In genomic region chr4:75432683-75433082, GRCh38 we compare ENCODE assay signal across 9 cellular contexts.
DNase-seq lines count a peak whose midpoint lies in the region; ATAC-seq and TF ChIP-seq lines count a peak whose summit lies in the region.
"Had no signal": no experiment of that assay in that cellular context is flagged by ENCODE, and none has a peak within 500 bp of the region (broad histone marks: within the 10 kb centered on the region; RNA-seq: fewer than 3 reads in every experiment).

No MANE protein-coding gene starts in this region.

- H3K27me3 ChIP-seq in smooth muscle cell (ENCODE audit: low read depth), result no peaks in the 10 kb centered on the region

- peak; percentile 9 for DNase-seq in activated CD8-positive, alpha-beta T cell treated with anti-CD3 and anti-CD28 coated beads for 36 hours
- no peak for DNase-seq in activated CD8-positive, alpha-beta T cell treated with anti-CD3 and anti-CD28 coated beads, Interleukin-2, amount 10 ng/mL, durations not matched to agents 7 days and 5 days
- DNase-seq in M059J (ENCODE audit: low read depth) (peak; percentile 16), cerebellar cortex (ENCODE audit: low spot score) (peak; percentile 16), smooth muscle cell (lab: John Stamatoyannopoulos, UW; ENCODE audit: unreplicated experiment) (no peak), NCI-H774 (lab: John Stamatoyannopoulos, UW) (no peak), Right ventricle myocardium inferior (ENCODE audit: missing footprints) (no peak)
- DNase-seq: KG1 had no signal

- no peak for TF ChIP-seq CTCF in activated CD8-positive, alpha-beta T cell treated with anti-CD3 and anti-CD28 coated beads for 36 hours (IDR thresholded peaks at IDR 0.05)
- TF ChIP-seq CTCF in smooth muscle cell (IDR thresholded peaks at IDR 0.05; ENCODE audit: borderline replicate concordance, insufficient read depth, poor library complexity, severe bottlenecking), result peak; percentile 28

- intact Hi-C loops in activated CD8-positive, alpha-beta T cell treated with anti-CD3 and anti-CD28 coated beads for 36 hours (cut with micrococcal nuclease), result no loop called here
- intact Hi-C loops in Right ventricle myocardium inferior (cut with DNase I), result no loop called here

- H3K27ac Mint-ChIP-seq in activated CD8-positive, alpha-beta T cell treated with anti-CD3 and anti-CD28 coated beads for 36 hours, result no peak overlapping the region
- H3K27ac Mint-ChIP-seq in activated CD8-positive, alpha-beta T cell treated with anti-CD3 and anti-CD28 coated beads, Interleukin-2, amount 10 ng/mL, durations not matched to agents 7 days and 5 days, result no peak overlapping the region

- H3K36me3 Mint-ChIP-seq in activated CD8-positive, alpha-beta T cell treated with anti-CD3 and anti-CD28 coated beads for 36 hours (ENCODE audit: low read depth), result no peaks in the 10 kb centered on the region
- H3K36me3 Mint-ChIP-seq in activated CD8-positive, alpha-beta T cell treated with anti-CD3 and anti-CD28 coated beads, Interleukin-2, amount 10 ng/mL, durations not matched to agents 7 days and 5 days (ENCODE audit: low read depth), result no peaks in the 10 kb centered on the region

- ATAC-seq in activated CD8-positive, alpha-beta T cell treated with anti-CD3 and anti-CD28 coated beads for 36 hours, result no peak
- no peak for ATAC-seq in activated CD8-positive, alpha-beta T cell treated with anti-CD3 and anti-CD28 coated beads, Interleukin-2, amount 10 ng/mL, durations not matched to agents 7 days and 5 days
- ATAC-seq in HG02571 (IDR thresholded peaks at IDR 0.05; ENCODE audit: unreplicated experiment), result no peak
- no peak for ATAC-seq in Right ventricle myocardium inferior

- H3K9me3 Mint-ChIP-seq in activated CD8-positive, alpha-beta T cell treated with anti-CD3 and anti-CD28 coated beads for 36 hours, result peaks cover 10% of the 10 kb centered on the region
- H3K9me3 Mint-ChIP-seq in activated CD8-positive, alpha-beta T cell treated with anti-CD3 and anti-CD28 coated beads, Interleukin-2, amount 10 ng/mL, durations not matched to agents 7 days and 5 days (ENCODE audit: insufficient read depth), result no peaks in the 10 kb centered on the region

- peaks cover 10% of the 10 kb centered on the region for H3K27me3 Mint-ChIP-seq in activated CD8-positive, alpha-beta T cell treated with anti-CD3 and anti-CD28 coated beads for 36 hours
- peaks cover 13% of the 10 kb centered on the region for H3K27me3 Mint-ChIP-seq in activated CD8-positive, alpha-beta T cell treated with anti-CD3 and anti-CD28 coated beads, Interleukin-2, amount 10 ng/mL, durations not matched to agents 7 days and 5 days (ENCODE audit: low read depth)

- H4K20me1 ChIP-seq in smooth muscle cell (ENCODE audit: low read depth), result no peaks in the 10 kb centered on the region

- POLR2A ChIA-PET in activated CD8-positive, alpha-beta T cell treated with anti-CD3 and anti-CD28 coated beads for 36 hours (lab: Charles Lee), result no interaction called here
- POLR2A ChIA-PET in activated CD8-positive, alpha-beta T cell treated with anti-CD3 and anti-CD28 coated beads, Interleukin-2, amount 10 ng/mL, durations not matched to agents 7 days and 5 days (lab: Charles Lee), result no interaction called here

- H2AFZ ChIP-seq in smooth muscle cell (ENCODE audit: low read depth), result no peak overlapping the region

- CTCF ChIA-PET in activated CD8-positive, alpha-beta T cell treated with anti-CD3 and anti-CD28 coated beads for 36 hours (lab: Charles Lee), result no interaction called here
- CTCF ChIA-PET in activated CD8-positive, alpha-beta T cell treated with anti-CD3 and anti-CD28 coated beads, Interleukin-2, amount 10 ng/mL, durations not matched to agents 7 days and 5 days (lab: Charles Lee), result no interaction called here

- no peak overlapping the region for H3K4me2 ChIP-seq in smooth muscle cell

- no peak overlapping the region for H3K27ac ChIP-seq in smooth muscle cell (ENCODE audit: low read depth)

- no peaks in the 10 kb centered on the region for H3F3A ChIP-seq in smooth muscle cell (ENCODE audit: low read depth)

- no peaks in the 10 kb centered on the region for H3K9me3 ChIP-seq in smooth muscle cell (replicated peaks; ENCODE audit: low read depth)

- no peaks in the 10 kb centered on the region for H3K36me3 ChIP-seq in smooth muscle cell (ENCODE audit: low read depth)

- no peak overlapping the region for H3K4me3 Mint-ChIP-seq in activated CD8-positive, alpha-beta T cell treated with anti-CD3 and anti-CD28 coated beads for 36 hours
- H3K4me3 Mint-ChIP-seq in activated CD8-positive, alpha-beta T cell treated with anti-CD3 and anti-CD28 coated beads, Interleukin-2, amount 10 ng/mL, durations not matched to agents 7 days and 5 days, result no peak overlapping the region

- H3K79me2 ChIP-seq in smooth muscle cell (ENCODE audit: low read depth), result no peaks in the 10 kb centered on the region

- no peak overlapping the region for H3K4me3 ChIP-seq in smooth muscle cell

- no peaks in the 10 kb centered on the region for H3K4me1 ChIP-seq in smooth muscle cell (ENCODE audit: low read depth)

- H3K9ac ChIP-seq in smooth muscle cell (ENCODE audit: low read depth), result no peak overlapping the region

- no peaks in the 10 kb centered on the region for H3K4me1 Mint-ChIP-seq in activated CD8-positive, alpha-beta T cell treated with anti-CD3 and anti-CD28 coated beads for 36 hours (ENCODE audit: low read depth)
- no peaks in the 10 kb centered on the region for H3K4me1 Mint-ChIP-seq in activated CD8-positive, alpha-beta T cell treated with anti-CD3 and anti-CD28 coated beads, Interleukin-2, amount 10 ng/mL, durations not matched to agents 7 days and 5 days (ENCODE audit: low read depth)

Comparison
In these comparisons a context has a peak if more than half of its experiments do, and no peak if none do; other contexts are left out.
1. DNase-seq: peak in activated CD8-positive, alpha-beta T cell treated with anti-CD3 and anti-CD28 coated beads for 36 hours (single experiment), M059J (single experiment) and cerebellar cortex (single experiment); none in activated CD8-positive, alpha-beta T cell treated with anti-CD3 and anti-CD28 coated beads, Interleukin-2, amount 10 ng/mL, durations not matched to agents 7 days and 5 days (single experiment), smooth muscle cell (single experiment), NCI-H774 (single experiment) and Right ventricle myocardium inferior (single experiment).